ENCODE assay signal across 22 cellular contexts in the genomic region with DNA sequence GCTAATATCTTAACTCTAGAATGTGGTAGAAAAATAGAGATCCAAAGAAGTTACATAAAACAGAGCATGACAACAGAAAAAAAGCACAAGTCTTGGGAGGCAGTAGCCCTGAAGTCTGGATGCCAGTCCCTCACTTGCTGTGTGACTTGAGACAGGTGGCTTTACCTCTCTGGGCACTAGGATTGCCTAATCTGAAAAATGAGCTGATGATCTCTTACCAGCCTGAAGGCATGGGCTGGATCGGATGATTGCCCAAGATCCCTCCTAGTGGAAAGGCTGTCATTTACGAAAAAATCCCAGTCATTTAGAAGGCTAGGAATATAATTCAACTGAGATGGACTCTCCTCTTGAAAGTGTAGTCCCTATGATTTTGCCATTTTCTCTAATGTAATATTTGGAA. TPM values are rescaled to one million over a fixed set of nuclear protein-coding genes. Genes with fewer than 3 reads are reported as not detected.
DNase-seq lines count a peak whose midpoint lies in the region; ATAC-seq, FAIRE-seq and TF ChIP-seq lines count a peak whose summit lies in the region.
"Had no signal": no experiment of that assay in that cellular context is flagged by ENCODE, and none has a peak within 500 bp of the region (broad histone marks: within the 10 kb centered on the region; RNA-seq: fewer than 3 reads in every experiment).

No MANE protein-coding gene starts in this region.

- TF ChIP-seq POLR2A in A549 (IDR thresholded peaks at IDR 0.05; ENCODE audit: low read length) (no peak), NB4 (IDR thresholded peaks at IDR 0.05; ENCODE audit: extremely low read depth, insufficient read length) (no peak)

- H3K4me1 ChIP-seq in A549: no peaks in the 10 kb centered on the region
- H3K4me1 ChIP-seq: BE2C, pancreas had no signal

- no peaks in the 10 kb centered on the region for H3K27me3 ChIP-seq in brain microvascular endothelial cell (replicated peaks)
- H3K27me3 ChIP-seq: pancreas had no signal

- no peak overlapping the region for H3K4me2 ChIP-seq in A549
- H3K4me2 ChIP-seq: SK-N-SH, smooth muscle cell had no signal

- ATAC-seq in A549 (peak; percentile 40 to 54; a peak in 1 of 6 replicates), omental fat pad (ENCODE audit: low FRiP score) (no peak)
- ATAC-seq: activated T-cell treated with anti-CD3 and anti-CD28 coated beads, Interleukin-2, amount 50 U/mL, for 4 hours; pancreas had no signal

- no peak for TF ChIP-seq RAD21 in A549 (conservative IDR thresholded peaks at IDR 0.05 in 1 of 2, IDR thresholded peaks at IDR 0.05 in 1 of 2)

- POLR2A ChIA-PET in A549 (lab: Yijun Ruan, JAX): no interaction called here

- DNase-seq in A549 (ENCODE audit: low read depth in 1 of 2, low spot score in 1 of 2) (peak; percentile 12 to 20), ELF-1 (ENCODE audit: low read depth, low spot score) (peak; percentile 23), NB4 (ENCODE audit: low read depth) (peak; percentile 11), epithelial cell of esophagus (ENCODE audit: low read depth) (peak; percentile 80), omental fat pad (ENCODE audit: low spot score) (no peak), NCI-H345 (lab: John Stamatoyannopoulos, UW) (no peak), brain microvascular endothelial cell (no peak), NCI-H2196 treated with DMSO at 0.1 percent for 48 hours (lab: John Stamatoyannopoulos, UW; ENCODE audit: unreplicated experiment) (no peak)
- DNase-seq: activated CD4-positive, alpha-beta T cell treated with anti-CD3 and anti-CD28 coated beads, Interleukin-2, amount 50 U/mL, for 4 hours; activated T-cell treated with anti-CD3 and anti-CD28 coated beads, Interleukin-2, amount 50 U/mL, for 4 hours; BE2C; DMS153; effector memory CD4-positive, alpha-beta T cell; foreskin melanocyte; NCI-H2107; pancreas; SK-N-SH; stimulated activated naive CD4-positive, alpha-beta T cell treated with Interleukin-2 at 50 U/mL for 16 hours had no signal

- H3K27ac ChIP-seq in A549: no peak overlapping the region
- no peak overlapping the region for H3K27ac ChIP-seq in brain microvascular endothelial cell
- H3K27ac ChIP-seq: pancreas had no signal

- TF ChIP-seq EP300 in A549 (IDR thresholded peaks at IDR 0.05): no peak

- CTCF ChIA-PET in A549 (lab: Yijun Ruan, JAX): interaction anchor here (3.2 kb wide), 1 partner anchor 13 kb away, joined by 15 read pairs; no protein-coding TSS in a partner anchor

- no peaks in the 10 kb centered on the region for H3K36me3 ChIP-seq in brain microvascular endothelial cell (replicated peaks)
- H3K36me3 ChIP-seq: BE2C, pancreas had no signal

- peaks cover 3% of the 10 kb centered on the region; the same call in 1 of the 3 replicates for H3K9me3 ChIP-seq in A549
- H3K9me3 ChIP-seq: BE2C, pancreas, SK-N-SH had no signal

- no peak for TF ChIP-seq CTCF in A549 (IDR thresholded peaks at IDR 0.05)
- TF ChIP-seq CTCF in NB4 (IDR thresholded peaks at IDR 0.05; ENCODE audit: low read depth, low read length): no peak
- TF ChIP-seq CTCF in epithelial cell of esophagus (IDR thresholded peaks at IDR 0.05; ENCODE audit: insufficient read depth, low read depth, low read length, missing control alignments): no peak
- no peak for TF ChIP-seq CTCF in omental fat pad (IDR thresholded peaks at IDR 0.05)
- no peak for TF ChIP-seq CTCF in brain microvascular endothelial cell (IDR thresholded peaks at IDR 0.05; ENCODE audit: low read depth, low read length, missing control alignments)

- no peak for FAIRE-seq in A549 (lab: Jason Lieb, UNC)
- FAIRE-seq: pancreas, TTC549 had no signal

- in situ Hi-C loops in brain microvascular endothelial cell (cut with HindIII; ENCODE audit: low pct_ligation_motif_present, low sequenced_read_pairs): no loop called here

- H3K4me3 ChIP-seq in A549: no peak overlapping the region
- H3K4me3 ChIP-seq in NB4 (ENCODE audit: low read depth, low read length): no peak overlapping the region
- H3K4me3 ChIP-seq in epithelial cell of esophagus (ENCODE audit: low read length): no peak overlapping the region
- no peak overlapping the region for H3K4me3 ChIP-seq in brain microvascular endothelial cell (ENCODE audit: low read depth, low read length)
- H3K4me3 ChIP-seq: pancreas, smooth muscle cell had no signal

- 20% methylated on average over 2 of the region's 2 CpGs for WGBS in A549 (ENCODE audit: missing lambda C conversion rate)

TF ChIP-seq in A549, 52 proteins besides CTCF, POLR2A, EP300 and RAD21:
- TF ChIP-seq CEBPB (IDR thresholded peaks at IDR 0.05): peak; percentile 53 to 72
- peak; percentile 83 for TF ChIP-seq ZFP36 (IDR thresholded peaks at IDR 0.05; ENCODE audit: borderline replicate concordance, partially characterized antibody)
- TF ChIP-seq NR3C1 (IDR thresholded peaks at IDR 0.05): no peak

RNA-seq across cellular contexts. Expression of a gene that starts 10.9 kb away (rescaled TPM):
- polyA plus RNA-seq in A549 (2011; rRNA removed) (0.03 TPM in 1 of 2 replicates, not detected in the other), A549 (2017; fragmentation: RNase III; extraction: RNeasy Plus Mini Kit Qiagen cat#74134 plus additional on column Dnase treatment) (0.04 to 0.08 TPM in 2 of 3 replicates, not detected in the other)
- polyA plus RNA-seq in A549 (2012; cell fraction: cytosol; rRNA removed): not detected in 2 replicates
- polyA plus RNA-seq in A549 (2012; cell fraction: nucleus; rRNA removed): 0.02 TPM in 2 replicates
- 0.08 TPM in 1 of 2 replicates, not detected in the other for polyA minus RNA-seq in A549 (2011; rRNA and poly(A)+ RNA removed)
- under 1 TPM in 1 of 4 donors, not detected in 3; 0.36 TPM for total RNA-seq in omental fat pad
- total RNA-seq: pancreas, smooth muscle cell, urinary bladder had no signal
- polyA plus RNA-seq: liver, pancreas, SK-N-SH, smooth muscle cell, urinary bladder had no signal

Comparison
In these comparisons a context has a peak if more than half of its experiments do, and no peak if none do; other contexts are left out.
1. DNase-seq: peak in A549 (2 of 2), ELF-1 (single experiment), NB4 (single experiment) and epithelial cell of esophagus (single experiment); none in omental fat pad (single experiment), NCI-H345 (single experiment), brain microvascular endothelial cell (single experiment) and NCI-H2196 treated with DMSO at 0.1 percent for 48 hours (single experiment).